16 cellular contexts compared by ENCODE assay signal in genomic region chr1:7587726-7588456, GRCh38.
"Had no signal": no experiment of that assay in that cellular context is flagged by ENCODE, and none has a peak within 500 bp of the region (broad histone marks: within the 10 kb centered on the region; RNA-seq: fewer than 3 reads in every experiment).

No MANE protein-coding gene starts in this region.

- H3K4me3 ChIP-seq: esophagus muscularis mucosa had no signal

- H3K27ac ChIP-seq: esophagus muscularis mucosa, neutrophil had no signal

- H3K9me3 ChIP-seq: esophagus muscularis mucosa, neutrophil had no signal

- H3K36me3 Mint-ChIP-seq: mesothelial cell of epicardium had no signal

- ATAC-seq: activated naive CD8-positive, alpha-beta T cell treated with anti-CD3 and anti-CD28 coated beads, Interleukin-2, amount 50 U/mL, for 24 hours; stimulated activated naive CD8-positive, alpha-beta T cell treated with anti-CD3 and anti-CD28 coated beads, Interleukin-15, Interleukin-2, amounts not matched to agents 100 U/mL and 50 U/mL, for 24 hours; T-helper 17 cell had no signal

- H3K4me1 Mint-ChIP-seq: activated B cell treated with CpG ODN at 0.5 μM for 24 hours; activated naive CD8-positive, alpha-beta T cell treated with anti-CD3 and anti-CD28 coated beads, Interleukin-2, amount 50 U/mL, for 24 hours; T-helper 17 cell had no signal

- FAIRE-seq: astrocyte, colon, islet of Langerhans, TTC549 had no signal

- H3K4me3 Mint-ChIP-seq: activated B cell treated with CpG ODN at 0.5 μM for 24 hours; activated naive CD8-positive, alpha-beta T cell treated with anti-CD3 and anti-CD28 coated beads, Interleukin-2, amount 50 U/mL, for 24 hours; mesothelial cell of epicardium; T-helper 17 cell had no signal

- H3K27me3 ChIP-seq: esophagus muscularis mucosa, neutrophil had no signal

- DNase-seq: activated B cell treated with CpG ODN at 0.5 μM for 24 hours; activated CD4-positive, alpha-beta T cell treated with anti-CD3 and anti-CD28 coated beads, Interleukin-2, amount 50 U/mL, for 1 hour; activated gamma-delta T cell; activated naive CD8-positive, alpha-beta T cell treated with anti-CD3 and anti-CD28 coated beads, Interleukin-2, amount 50 U/mL, for 24 hours; activated T-cell treated with anti-CD3 and anti-CD28 coated beads, Interleukin-2, amount 50 U/mL, for 1 hour; glutamatergic neuron; stimulated activated CD4-positive, alpha-beta T cell treated with anti-CD3 and anti-CD28 coated beads, Interleukin-2, amount 100 ng/mL, for 48 hours; stimulated activated naive CD8-positive, alpha-beta T cell treated with anti-CD3 and anti-CD28 coated beads, Interleukin-15, Interleukin-2, amounts not matched to agents 100 U/mL and 50 U/mL, for 24 hours; T-helper 17 cell had no signal

- H3K27me3 Mint-ChIP-seq: activated B cell treated with CpG ODN at 0.5 μM for 24 hours had no signal

- H3K27ac Mint-ChIP-seq: activated B cell treated with CpG ODN at 0.5 μM for 24 hours; activated naive CD8-positive, alpha-beta T cell treated with anti-CD3 and anti-CD28 coated beads, Interleukin-2, amount 50 U/mL, for 24 hours; mesothelial cell of epicardium; T-helper 17 cell had no signal

- H3K9me3 Mint-ChIP-seq: activated B cell treated with CpG ODN at 0.5 μM for 24 hours; activated naive CD8-positive, alpha-beta T cell treated with anti-CD3 and anti-CD28 coated beads, Interleukin-2, amount 50 U/mL, for 24 hours; mesothelial cell of epicardium had no signal

- H3K36me3 ChIP-seq: esophagus muscularis mucosa, neutrophil had no signal
